In the genomic region with DNA sequence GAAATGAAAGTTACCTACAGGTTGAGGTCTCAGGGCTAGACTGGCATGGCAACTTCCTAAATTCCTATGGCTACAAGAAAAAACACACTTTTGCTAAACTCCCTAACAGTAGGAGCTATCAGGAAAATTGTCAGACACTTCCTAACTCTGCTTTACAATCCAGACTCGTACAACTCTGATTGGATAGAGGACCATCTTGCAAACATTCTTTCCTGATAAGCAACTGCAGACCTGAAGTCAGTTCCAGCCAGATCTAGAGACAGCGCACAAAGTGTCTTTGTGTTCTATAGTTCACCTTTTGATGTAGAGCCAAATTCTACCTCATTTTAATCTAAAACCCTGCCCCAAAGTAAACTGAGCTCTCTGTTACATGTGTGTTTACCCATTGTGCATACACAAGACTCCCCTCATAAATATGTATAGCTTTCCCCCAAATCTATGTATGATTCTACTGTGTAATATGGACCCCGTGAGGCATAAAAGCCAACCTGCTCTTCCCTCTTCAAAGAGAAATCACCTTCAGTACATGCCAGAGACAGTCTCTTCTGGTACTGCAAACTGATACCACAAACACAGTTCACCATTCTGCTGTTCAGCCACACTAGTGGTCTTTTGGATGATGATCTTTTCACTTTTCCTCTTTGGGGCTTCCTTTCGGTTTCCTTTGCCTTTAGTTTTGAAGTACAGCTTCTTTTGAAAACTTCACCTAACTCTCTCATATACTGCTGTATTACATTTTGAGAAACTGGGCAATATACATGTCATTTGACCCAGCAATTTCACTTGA, we compare ENCODE assay signal across 27 cellular contexts. TPM values are rescaled to one million over a fixed set of nuclear protein-coding genes. Genes with fewer than 3 reads are reported as not detected.
"Had no signal": no experiment of that assay in that cellular context is flagged by ENCODE, and none has a peak within 500 bp of the region (broad histone marks: within the 10 kb centered on the region; RNA-seq: fewer than 3 reads in every experiment).

No MANE protein-coding gene starts in this region.

- ATAC-seq: gastroesophageal sphincter; left cardiac atrium; left ventricle myocardium superior; naive thymus-derived CD8-positive, alpha-beta T cell had no signal

- H3K27me3 ChIP-seq: dorsolateral prefrontal cortex, esophagus squamous epithelium, gastroesophageal sphincter, neutrophil, right atrium auricular region, sigmoid colon, stomach had no signal

- H3K36me3 ChIP-seq: esophagus squamous epithelium, gastroesophageal sphincter, neutrophil, right atrium auricular region, sigmoid colon, stomach, thoracic aorta had no signal

- H3K9me3 ChIP-seq: esophagus squamous epithelium, gastroesophageal sphincter, neutrophil, right atrium auricular region, sigmoid colon, stomach, thoracic aorta had no signal

- H3K36me3 Mint-ChIP-seq: naive thymus-derived CD8-positive, alpha-beta T cell had no signal

- H3K27ac Mint-ChIP-seq: naive thymus-derived CD8-positive, alpha-beta T cell had no signal

- H3K4me3 ChIP-seq: dorsolateral prefrontal cortex, esophagus squamous epithelium, gastroesophageal sphincter, lung, right atrium auricular region, sigmoid colon, skin epidermis, stomach, thoracic aorta had no signal

- DNase-seq: cortex of kidney; dorsolateral prefrontal cortex; effector CD8-positive, alpha-beta T cell; esophagus squamous epithelium; foreskin fibroblast; kidney; left cardiac atrium; left ventricle myocardium superior; naive thymus-derived CD8-positive, alpha-beta T cell; posterior cingulate gyrus; sigmoid colon; stimulated activated CD4-positive, alpha-beta T cell treated with anti-CD3 and anti-CD28 coated beads, Interleukin-12 subunit alpha, Interleukin-12 subunit beta, amount 100 ng/mL, for 4 hours; stimulated activated naive CD4-positive, alpha-beta T cell; stomach; substantia nigra; trophoblast cell had no signal

- H3K4me3 Mint-ChIP-seq: naive thymus-derived CD8-positive, alpha-beta T cell had no signal

- H3K27ac ChIP-seq: dorsolateral prefrontal cortex, epithelial cell of prostate, esophagus squamous epithelium, gastroesophageal sphincter, neutrophil, right atrium auricular region, sigmoid colon, skin epidermis, stomach, thoracic aorta had no signal

RNA-seq across cellular contexts. Expression of gene ZP4, which starts 21.7 kb away (rescaled TPM):
- total RNA-seq: chondrocyte; dorsolateral prefrontal cortex; esophagus squamous epithelium; gastroesophageal sphincter; kidney; left cardiac atrium; left ventricle myocardium superior; lung; mesenteric fat pad; naive thymus-derived CD8-positive, alpha-beta T cell; osteoblast; right atrium auricular region; sigmoid colon; stomach; thoracic aorta; urinary bladder had no signal
